ENCODE assay signal across 8 cellular contexts in the genomic region with DNA sequence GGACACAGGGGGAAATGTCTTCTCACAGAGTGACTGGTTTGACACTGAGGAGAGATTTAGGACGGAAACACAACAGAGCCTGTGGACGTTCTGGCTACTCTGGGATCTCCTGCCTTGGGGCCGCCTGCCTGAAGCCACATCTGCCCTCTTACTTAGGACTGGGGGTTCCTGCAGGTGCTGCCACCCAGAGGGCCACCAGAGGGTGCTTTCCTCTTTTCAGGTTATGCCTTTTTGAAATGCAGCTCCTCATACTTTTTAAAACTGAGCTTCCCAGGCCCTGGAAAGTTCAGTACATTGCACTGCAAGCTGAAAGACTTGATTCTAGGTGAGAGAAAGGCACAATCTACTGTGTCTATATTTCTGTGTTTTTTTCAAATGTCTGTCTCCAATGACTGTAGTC.
DNase-seq lines count a peak whose midpoint lies in the region; ATAC-seq and TF ChIP-seq lines count a peak whose summit lies in the region.

No MANE protein-coding gene starts in this region.

- H3K9me3 ChIP-seq in endocrine pancreas (ENCODE audit: control insufficient read depth, low read length) (peaks cover 2% of the 10 kb centered on the region), neural progenitor cell (ENCODE audit: low read depth) (no peaks in the 10 kb centered on the region)

- no peaks in the 10 kb centered on the region for H3K36me3 ChIP-seq in endocrine pancreas (ENCODE audit: control insufficient read depth, insufficient read depth, low read length)
- H3K36me3 ChIP-seq in neural progenitor cell: no peaks in the 10 kb centered on the region

- no peaks in the 10 kb centered on the region for H3K4me1 ChIP-seq in endocrine pancreas (ENCODE audit: control insufficient read depth, insufficient read depth, low read length)
- no peaks in the 10 kb centered on the region for H3K4me1 ChIP-seq in neural progenitor cell

- no peak overlapping the region for H3K27ac ChIP-seq in neural progenitor cell

- H3K27me3 Mint-ChIP-seq in neural progenitor cell (ENCODE audit: insufficient read depth, low read depth): peaks cover 2% of the 10 kb centered on the region

- no peak for ATAC-seq in HG02981 (IDR thresholded peaks at IDR 0.05; ENCODE audit: unreplicated experiment)
- ATAC-seq in HG03095 (IDR thresholded peaks at IDR 0.05; ENCODE audit: unreplicated experiment): no peak

- peaks cover 15% of the 10 kb centered on the region for H3K9me3 Mint-ChIP-seq in neural progenitor cell

- H3K27me3 ChIP-seq in endocrine pancreas (ENCODE audit: control insufficient read depth, insufficient read depth, low read length) (no peaks in the 10 kb centered on the region), neural progenitor cell (no peaks in the 10 kb centered on the region)

- POLR2A ChIA-PET in AG04449 (lab: Yijun Ruan, JAX): no interaction called here

- DNase-seq in AG04449 (ENCODE audit: low read depth, low spot score): no peak
- peak; percentile 26 for DNase-seq in GM19240 (ENCODE audit: insufficient read length, low spot score)
- DNase-seq in NCI-H69 (lab: John Stamatoyannopoulos, UW): peak; percentile 47
- peak; percentile 19 for DNase-seq in neural progenitor cell (ENCODE audit: low spot score)
- DNase-seq in NCI-H1105 (lab: John Stamatoyannopoulos, UW): no peak

- H4K20me1 ChIP-seq in neural progenitor cell (ENCODE audit: low read depth): no peaks in the 10 kb centered on the region

- H3K9ac ChIP-seq in endocrine pancreas (ENCODE audit: control insufficient read depth, insufficient read depth, low read length) (peak overlapping the region; percentile 47), neural progenitor cell (no peak overlapping the region)

- no peaks in the 10 kb centered on the region for H3K4me1 Mint-ChIP-seq in neural progenitor cell

- TF ChIP-seq CTCF in AG04449 (IDR thresholded peaks at IDR 0.05; ENCODE audit: insufficient read depth, low read length, missing control alignments): peak; percentile 67
- TF ChIP-seq CTCF in neural progenitor cell (IDR thresholded peaks at IDR 0.05): peak; percentile 46

- CTCF ChIA-PET in AG04449 (lab: Yijun Ruan, JAX): interaction anchor here (0.6 to 3.4 kb wide), 17 partner anchors 8 to 486 kb away, joined by 3 to 15 read pairs (median 4); no protein-coding TSS in a partner anchor

- H3F3A ChIP-seq in neural progenitor cell (ENCODE audit: low read depth): no peaks in the 10 kb centered on the region

- H3K27ac Mint-ChIP-seq in neural progenitor cell: no peak overlapping the region

- H3K79me2 ChIP-seq in neural progenitor cell (ENCODE audit: low read depth): no peaks in the 10 kb centered on the region

- H2AFZ ChIP-seq in neural progenitor cell (replicated peaks): no peak overlapping the region

- peaks cover 5% of the 10 kb centered on the region for H3K36me3 Mint-ChIP-seq in neural progenitor cell

- H3K4me3 Mint-ChIP-seq in neural progenitor cell: no peak overlapping the region

- no peak overlapping the region for H3K4me3 ChIP-seq in AG04449 (ENCODE audit: low read depth, low read length)
- H3K4me3 ChIP-seq in endocrine pancreas (ENCODE audit: control insufficient read depth, insufficient read depth, low read length): no peak overlapping the region
- no peak overlapping the region for H3K4me3 ChIP-seq in neural progenitor cell

- H3K4me2 ChIP-seq in neural progenitor cell: no peak overlapping the region

Comparison
In these comparisons a context has a peak if more than half of its experiments do, and no peak if none do; other contexts are left out.
1. DNase-seq: peak in GM19240 (single experiment), NCI-H69 (single experiment) and neural progenitor cell (single experiment); none in AG04449 (single experiment) and NCI-H1105 (single experiment).